Comparison of ENCODE assay signal across 22 cellular contexts in the genomic region with DNA sequence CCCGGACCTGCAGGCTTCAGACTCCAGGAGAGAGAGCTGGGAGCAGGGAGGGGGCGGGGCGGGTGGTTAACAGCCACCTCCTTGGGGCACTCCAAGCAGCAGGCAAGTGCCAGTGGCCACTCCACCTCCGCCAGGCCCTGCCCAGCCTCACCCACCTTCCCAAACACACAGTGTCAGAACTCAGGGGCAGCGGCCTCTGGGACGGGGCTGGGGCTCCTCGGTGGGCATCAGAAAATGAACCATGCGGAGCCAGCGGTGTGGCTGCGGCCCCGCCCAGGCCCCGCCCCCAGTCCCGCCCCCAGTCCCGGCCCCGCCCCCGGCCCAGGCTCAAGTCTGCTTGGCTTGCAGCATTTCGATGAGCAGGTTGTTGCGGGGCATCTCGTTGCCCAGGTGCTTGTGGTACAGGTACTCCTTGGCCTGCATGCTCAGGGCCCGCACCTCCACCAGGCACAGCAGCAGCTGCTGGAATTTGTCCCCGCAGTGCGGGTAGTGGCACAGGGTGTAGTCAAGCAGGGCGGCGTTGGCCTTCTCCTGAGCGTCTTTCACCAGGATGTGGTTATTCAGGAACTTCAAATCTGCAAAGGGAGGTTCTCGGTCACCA. TPM values are rescaled to one million over a fixed set of nuclear protein-coding genes. Genes with fewer than 3 reads are reported as not detected.
DNase-seq lines count a peak whose midpoint lies in the region; ATAC-seq, FAIRE-seq and TF ChIP-seq lines count a peak whose summit lies in the region.
"Had no signal": no experiment of that assay in that cellular context is flagged by ENCODE, and none has a peak within 500 bp of the region (broad histone marks: within the 10 kb centered on the region; RNA-seq: fewer than 3 reads in every experiment).

No MANE protein-coding gene starts in this region.

- intact Hi-C loops in mucosa of descending colon (cut with DNase I, micrococcal nuclease): no loop called here

- in situ Hi-C loops in GM23248 (cut with MboI): no loop called here

- DNase-seq in H1 (ENCODE audit: low read depth in 1 of 2, low spot score in 2 of 2) (peak in 1 of 2 experiments; percentile 74), mucosa of descending colon (no peak), GM23248 (no peak), NCI-H2171 treated with DMSO at 0.1 percent for 48 hours (lab: John Stamatoyannopoulos, UW) (no peak)
- DNase-seq in stimulated activated CD4-positive, alpha-beta T cell treated with anti-CD3 and anti-CD28 coated beads, Interleukin-4, amount 100 ng/mL, for 1 hour: no peak
- DNase-seq: activated CD4-positive, alpha-beta T cell treated with anti-CD3 and anti-CD28 coated beads, Interleukin-2, amount 10 ng/mL, durations not matched to agents 7 days and 5 days; activated naive CD4-positive, alpha-beta T cell treated with Interleukin-2 at 50 U/mL for 16 hours; aorta; C1 segment of cervical spinal cord; cerebellar nuclear complex; MG63; naive thymus-derived CD8-positive, alpha-beta T cell; NCI-H2029; NCI-H524 treated with DMSO at 0.1 percent for 48 hours; PC-3; spleen had no signal

- H3K79me1 ChIP-seq in H1 (ENCODE audit: low read depth, low read length): no peaks in the 10 kb centered on the region

- no peak for TF ChIP-seq POLR2A in H1 (IDR thresholded peaks at IDR 0.05; ENCODE audit: control extremely low read depth in 1 of 2, low read depth in 2 of 2, low read length in 2 of 2)

- TF ChIP-seq CTCF in H1 (IDR thresholded peaks at IDR 0.05; ENCODE audit: control extremely low read depth in 1 of 3, insufficient read depth in 1 of 3, low read depth in 1 of 3, low read length in 3 of 3) (no peak), mucosa of descending colon (IDR thresholded peaks at IDR 0.05) (no peak)

- no peak overlapping the region for H4K5ac ChIP-seq in H1 (ENCODE audit: insufficient read length, low read depth, low read length)

- H2AFZ ChIP-seq in H1 (ENCODE audit: low read length) (0 out of 2 replicates have a peak overlapping the region, but pooled peaks have one; percentile 40), GM23248 (no peak overlapping the region)

- H2BK20ac ChIP-seq in H1 (ENCODE audit: low read length): no peak overlapping the region

- H3K4me2 ChIP-seq in H1 (ENCODE audit: insufficient read depth in 1 of 2, low read depth in 2 of 2, low read length in 2 of 2): peak overlapping the region; percentile 81 to 92
- H3K4me2 ChIP-seq in GM23248 (ENCODE audit: unreplicated experiment): no peak overlapping the region

- H4K20me1 ChIP-seq in H1 (replicated peaks in 1 of 2; ENCODE audit: control insufficient read depth in 1 of 2, insufficient read depth in 2 of 2, low read length in 2 of 2) (peaks cover 0 to 7% of the 10 kb centered on the region in 2 experiments), GM23248 (ENCODE audit: insufficient read depth) (no peaks in the 10 kb centered on the region)

- CTCF ChIA-PET in H1 (lab: Charles Lee; ENCODE audit: partially characterized antibody): interaction anchor here (1.8 to 7.0 kb wide), 5 partner anchors 10 to 1083 kb away, joined by 3 to 43 read pairs (median 9); no protein-coding TSS in a partner anchor

- TF ChIP-seq EP300 in H1 (IDR thresholded peaks at IDR 0.05; ENCODE audit: borderline replicate concordance in 1 of 2, low read depth in 2 of 2, low read length in 2 of 2): no peak

- H3K9me2 ChIP-seq in GM23248 (ENCODE audit: insufficient read depth): no peaks in the 10 kb centered on the region

- no peak for TF ChIP-seq RAD21 in H1 (IDR thresholded peaks at IDR 0.05 in 1 of 2, conservative IDR thresholded peaks at IDR 0.05 in 1 of 2; ENCODE audit: low read depth in 2 of 2, low read length in 2 of 2)

- FAIRE-seq in H1 (lab: Jason Lieb, UNC): no peak

- H3K27ac ChIP-seq in HUES6 (ENCODE audit: low read depth, low read length) (no peak overlapping the region), H1 (ENCODE audit: low read depth, low read length) (no peak overlapping the region), GM23248 (no peak overlapping the region)
- H3K27ac ChIP-seq: prostate gland, spleen, thyroid gland had no signal

- H3K36me3 ChIP-seq in ES-I3 (ENCODE audit: insufficient read depth, low read length): no peaks in the 10 kb centered on the region
- no peaks in the 10 kb centered on the region for H3K36me3 ChIP-seq in HUES6 (ENCODE audit: control insufficient read depth, insufficient read depth, low read length)
- H3K36me3 ChIP-seq in H1 (ENCODE audit: control insufficient read depth in 2 of 4, insufficient read depth in 4 of 4, low read length in 3 of 4): no peaks in the 10 kb centered on the region
- H3K36me3 ChIP-seq in mucosa of descending colon (ENCODE audit: low read depth): no peaks in the 10 kb centered on the region
- no peaks in the 10 kb centered on the region for H3K36me3 ChIP-seq in GM23248 (ENCODE audit: low read depth)
- H3K36me3 ChIP-seq: HAP-1, MG63, prostate gland, thyroid gland had no signal

- no peak overlapping the region for H3K23ac ChIP-seq in H1 (ENCODE audit: insufficient read length)

- H3K4me3 ChIP-seq in HUES6 (ENCODE audit: low read depth, low read length) (peak overlapping the region; percentile 55), H1 (ENCODE audit: extremely low read depth in 1 of 4, insufficient read depth in 2 of 4, low read depth in 3 of 4, low read length in 4 of 4) (peak overlapping the region; percentile 23 to 55 (median 34); a peak in 7 of 8 replicates), mucosa of descending colon (no peak overlapping the region), GM23248 (no peak overlapping the region)
- H3K4me3 ChIP-seq: HAP-1, MG63, prostate gland, spleen, thyroid gland had no signal

- no peak overlapping the region for H2BK5ac ChIP-seq in H1 (ENCODE audit: low read depth, low read length)

- H3K9ac ChIP-seq in ES-I3 (ENCODE audit: low read depth, low read length) (peak overlapping the region; percentile 32; the same call in 1 of the 2 replicates), HUES6 (ENCODE audit: low read length) (no peak overlapping the region), H1 (replicated peaks in 1 of 4; ENCODE audit: extremely low read depth in 1 of 4, low read depth in 3 of 4, low read length in 3 of 4) (no peak overlapping the region), GM23248 (no peak overlapping the region)

- peak overlapping the region; percentile 46 for H2BK15ac ChIP-seq in H1 (ENCODE audit: low read length)

- H4K91ac ChIP-seq in H1 (replicated peaks; ENCODE audit: insufficient read length, low read length): peak overlapping the region; percentile 20

- H3K4me1 ChIP-seq in ES-I3 (ENCODE audit: insufficient read depth, low read length) (peaks cover 13% of the 10 kb centered on the region), HUES6 (ENCODE audit: control insufficient read depth, insufficient read depth, low read length) (peaks cover 43% of the 10 kb centered on the region), H1 (replicated peaks in 1 of 4; ENCODE audit: control insufficient read depth in 3 of 4, insufficient read depth in 4 of 4, low read length in 3 of 4) (peaks cover 8 to 40% (median 25%) of the 10 kb centered on the region in 4 experiments), mucosa of descending colon (ENCODE audit: low read depth) (peaks cover 5% of the 10 kb centered on the region), GM23248 (ENCODE audit: insufficient read depth) (no peaks in the 10 kb centered on the region)
- H3K4me1 ChIP-seq: prostate gland had no signal

- peak; percentile 33 for ATAC-seq in mucosa of descending colon
- ATAC-seq: naive thymus-derived CD8-positive, alpha-beta T cell; PC-3; stimulated activated effector memory CD8-positive, alpha-beta T cell treated with anti-CD3 and anti-CD28 coated beads, Interleukin-12 subunit alpha, Interleukin-12 subunit beta, amount 100 ng/mL, for 72 hours had no signal

- no peak overlapping the region; the same call in none of the 2 replicates for H3K18ac ChIP-seq in H1 (ENCODE audit: extremely low read depth, low read length)

- no peaks in the 10 kb centered on the region for H3F3A ChIP-seq in GM23248 (ENCODE audit: insufficient read depth)

- POLR2A ChIA-PET in H1 (lab: Charles Lee; ENCODE audit: partially characterized antibody): no interaction called here

- H3K27me3 ChIP-seq in HUES6 (ENCODE audit: control insufficient read depth, insufficient read depth, low read length) (peaks cover 57% of the 10 kb centered on the region), H1 (replicated peaks in 1 of 4; ENCODE audit: control insufficient read depth in 3 of 4, extremely low read depth in 1 of 4, insufficient read depth in 3 of 4, low read length in 3 of 4) (peaks cover 8 to 39% (median 32%) of the 10 kb centered on the region in 4 experiments), GM23248 (replicated peaks; ENCODE audit: insufficient read depth) (peaks cover 36% of the 10 kb centered on the region)
- H3K27me3 ChIP-seq: MG63 had no signal

- H3K79me2 ChIP-seq in H1 (ENCODE audit: control insufficient read depth in 1 of 2, insufficient read depth in 2 of 2, low read length in 2 of 2) (no peaks in the 10 kb centered on the region), GM23248 (ENCODE audit: insufficient read depth) (no peaks in the 10 kb centered on the region)

- H4K8ac ChIP-seq in H1 (ENCODE audit: extremely low read depth, insufficient read depth, low read length): no peak overlapping the region

- no peak overlapping the region for H2BK120ac ChIP-seq in H1 (replicated peaks; ENCODE audit: low read depth, low read length)

- H3K14ac ChIP-seq in H1 (ENCODE audit: insufficient read length): no peak overlapping the region

- H2AK5ac ChIP-seq in H1 (ENCODE audit: low read depth, low read length): peak overlapping the region; percentile 80; the same call in 1 of the 2 replicates

- H2BK12ac ChIP-seq in H1 (ENCODE audit: low read depth, low read length): peak overlapping the region; percentile 63; the same call in 1 of the 2 replicates

- H3K9me3 ChIP-seq in ES-I3 (ENCODE audit: control insufficient read depth, insufficient read depth, low read length) (no peaks in the 10 kb centered on the region), HUES6 (ENCODE audit: control insufficient read depth, insufficient read depth, low read depth, low read length) (no peaks in the 10 kb centered on the region), H1 (ENCODE audit: insufficient read depth in 2 of 2, low read depth in 1 of 2, low read length in 1 of 2) (no peaks in the 10 kb centered on the region), mucosa of descending colon (no peaks in the 10 kb centered on the region), GM23248 (ENCODE audit: low read depth) (no peaks in the 10 kb centered on the region)
- H3K9me3 ChIP-seq: HAP-1, MG63, prostate gland, spleen, thyroid gland had no signal

- H3K23me2 ChIP-seq in H1 (ENCODE audit: low read depth, low read length): peaks cover 7% of the 10 kb centered on the region; the same call in 1 of the 2 replicates

- WGBS in H1 (ENCODE audit: extremely low coverage in 1 of 2, insufficient coverage in 1 of 2, insufficient read length in 1 of 2, insufficient replicate concordance in 2 of 2, low coverage in 1 of 2, low lambda C conversion rate in 2 of 2, missing lambda C conversion rate in 1 of 2), 2 experiments: 76% methylated on average over 11 of the region's 26 CpGs; no CpG with 5 or more reads in 1 of the 2 experiments
- WGBS in GM23248 (ENCODE audit: low coverage in 1 of 2, low lambda C conversion rate in 2 of 2, missing lambda C conversion rate in 2 of 2), 2 experiments: 22 to 35% methylated on average over 12 to 18 of the region's 26 CpGs

- H3K56ac ChIP-seq in H1 (replicated peaks; ENCODE audit: insufficient read length, low read depth, low read length): no peak overlapping the region

- H3K4ac ChIP-seq in H1 (replicated peaks; ENCODE audit: insufficient read length, low read depth, low read length): no peak overlapping the region

RNA-seq across cellular contexts. Expression of gene NR5A1, which starts 24.7 kb away (rescaled TPM):
- total RNA-seq in H1 (2021; fragmentation: NEBNext Ultra II Directional; extraction: Animal tissue kit (Norgen Biotek cat#: 25700)): 0.42 and 0.58 TPM in 2 replicates
- 0.29 and 0.74 TPM in 2 replicates for polyA plus RNA-seq in H1 (2011; rRNA removed)
- polyA plus RNA-seq in H1 (2011; cell fraction: cytosol; rRNA removed): 0.34 TPM
- polyA plus RNA-seq in H1 (2011; cell fraction: nucleus; rRNA removed): 0.37 TPM
- 0.27 to 0.74 TPM (median 0.45 TPM) in 3 of 4 replicates, not detected in the other for polyA plus RNA-seq in H1 (2012, experiment 1 of 2)
- 0.16 TPM for polyA plus RNA-seq in H1 (2012, experiment 2 of 2)
- polyA plus RNA-seq in H1 (2013, experiment 1 of 2): 0.22 TPM
- 0.17 TPM for polyA plus RNA-seq in H1 (2013, experiment 2 of 2)
- 0.47 and 0.90 TPM in 2 replicates for polyA minus RNA-seq in H1 (2011; rRNA and poly(A)+ RNA removed)
- not detected for polyA minus RNA-seq in H1 (2011; cell fraction: cytosol; rRNA and poly(A)+ RNA removed)
- polyA minus RNA-seq in H1 (2011; cell fraction: nucleus; rRNA and poly(A)+ RNA removed): 0.30 TPM
- under 1 TPM in 1 of 3 donors, not detected in 2; 0.12 TPM for total RNA-seq in mucosa of descending colon
- not detected in 2 replicates for total RNA-seq in GM23248 (2014; rRNA removed; shearing (Covaris generic))
- not detected in 2 replicates for polyA plus RNA-seq in GM23248 (2016; fragmentation: Nextera tagmentation; extraction: Ambion mirVana)
- total RNA-seq: activated CD4-positive, alpha-beta T cell treated with anti-CD3 and anti-CD28 coated beads, Interleukin-2, amount 10 ng/mL, durations not matched to agents 7 days and 5 days; aorta; naive thymus-derived CD8-positive, alpha-beta T cell; PC-3 had no signal
- polyA plus RNA-seq: aorta; naive thymus-derived CD8-positive, alpha-beta T cell had no signal

RNA-seq across cellular contexts. Expression of gene ADGRD2, which starts 32.3 kb away (rescaled TPM):
- total RNA-seq in H1 (2021; fragmentation: NEBNext Ultra II Directional; extraction: Animal tissue kit (Norgen Biotek cat#: 25700)): 1.1 and 1.4 TPM in 2 replicates
- polyA plus RNA-seq in H1 (2011; rRNA removed): 0.41 and 1.2 TPM in 2 replicates
- polyA plus RNA-seq in H1 (2011; cell fraction: cytosol; rRNA removed): 0.97 TPM
- 6.4 TPM for polyA plus RNA-seq in H1 (2011; cell fraction: nucleus; rRNA removed)
- 0.18 to 1.4 TPM (median 0.68 TPM) in 4 replicates for polyA plus RNA-seq in H1 (2012, experiment 1 of 2)
- polyA plus RNA-seq in H1 (2012, experiment 2 of 2): 0.13 TPM
- polyA plus RNA-seq in H1 (2013, experiment 1 of 2): 0.36 TPM
- polyA plus RNA-seq in H1 (2013, experiment 2 of 2): 0.42 TPM
- polyA minus RNA-seq in H1 (2011; rRNA and poly(A)+ RNA removed): 0.32 and 2.0 TPM in 2 replicates
- polyA minus RNA-seq in H1 (2011; cell fraction: cytosol; rRNA and poly(A)+ RNA removed): 2.3 TPM
- 4.8 TPM for polyA minus RNA-seq in H1 (2011; cell fraction: nucleus; rRNA and poly(A)+ RNA removed)
- total RNA-seq in mucosa of descending colon: not detected
- total RNA-seq in GM23248 (2014; rRNA removed; shearing (Covaris generic)): not detected in 2 replicates
- not detected in 2 replicates for polyA plus RNA-seq in GM23248 (2016; fragmentation: Nextera tagmentation; extraction: Ambion mirVana)
- total RNA-seq: activated CD4-positive, alpha-beta T cell treated with anti-CD3 and anti-CD28 coated beads, Interleukin-2, amount 10 ng/mL, durations not matched to agents 7 days and 5 days; aorta; naive thymus-derived CD8-positive, alpha-beta T cell; PC-3; thyroid gland had no signal
- polyA plus RNA-seq: aorta; naive thymus-derived CD8-positive, alpha-beta T cell had no signal

Comparison
In these comparisons a context has a peak if more than half of its experiments do, and no peak if none do; other contexts are left out.
1. H3K4me3 ChIP-seq: peak in HUES6 (single experiment) and H1 (4 of 4); none in mucosa of descending colon (single experiment) and GM23248 (single experiment).